9 cellular contexts compared by ENCODE assay signal in genomic region chr11:34251640-34251980, GRCh38.
DNase-seq lines count a peak whose midpoint lies in the region; ATAC-seq, FAIRE-seq and TF ChIP-seq lines count a peak whose summit lies in the region.
"Had no signal": no experiment of that assay in that cellular context is flagged by ENCODE, and none has a peak within 500 bp of the region (broad histone marks: within the 10 kb centered on the region; RNA-seq: fewer than 3 reads in every experiment).

No MANE protein-coding gene starts in this region.

- H3K9me3 ChIP-seq in fibroblast of lung (ENCODE audit: control insufficient read depth, insufficient read depth, low read depth, low read length) (no peaks in the 10 kb centered on the region), skeletal muscle satellite cell (replicated peaks; ENCODE audit: low read length) (no peaks in the 10 kb centered on the region)

- H3K4me1 ChIP-seq in fibroblast of lung (ENCODE audit: control insufficient read depth, extremely low read depth, insufficient read depth, low read length): peaks cover 7% of the 10 kb centered on the region
- H3K4me1 ChIP-seq in skeletal muscle satellite cell (ENCODE audit: control insufficient read depth, insufficient read depth, low read length): peaks cover 21% of the 10 kb centered on the region

- H3K36me3 ChIP-seq in fibroblast of lung (ENCODE audit: control insufficient read depth, insufficient read depth, low read length): no peaks in the 10 kb centered on the region
- no peaks in the 10 kb centered on the region for H3K36me3 ChIP-seq in skeletal muscle satellite cell (ENCODE audit: insufficient read depth, low read length)

- no peak overlapping the region for H2AFZ ChIP-seq in fibroblast of lung (ENCODE audit: low read length)

- peak overlapping the region; percentile 11 for H3K27ac ChIP-seq in fibroblast of lung (ENCODE audit: insufficient read depth, low read length)

- no peak overlapping the region for H3K9ac ChIP-seq in fibroblast of lung (ENCODE audit: insufficient read depth, low read length)
- H3K9ac ChIP-seq in skeletal muscle satellite cell (ENCODE audit: low read depth, low read length): no peak overlapping the region

- no peak for FAIRE-seq in GM12891 (lab: Jason Lieb, UNC)

- peak overlapping the region in 1 of 4 experiments; percentile 34 for H3K4me3 ChIP-seq in fibroblast of lung (replicated peaks in 1 of 4; ENCODE audit: control extremely low read depth in 1 of 4, insufficient read depth in 1 of 4, low read depth in 3 of 4, low read length in 4 of 4)
- H3K4me3 ChIP-seq in skeletal muscle satellite cell (ENCODE audit: low read length): peak overlapping the region; percentile 60

- no peaks in the 10 kb centered on the region for H4K20me1 ChIP-seq in fibroblast of lung (ENCODE audit: control insufficient read depth, extremely low read depth, insufficient read depth, low read length)

- no peak for TF ChIP-seq CTCF in fibroblast of lung (conservative IDR thresholded peaks at IDR 0.05 in 1 of 2, IDR thresholded peaks at IDR 0.05 in 1 of 2; ENCODE audit: low read depth in 1 of 2, low read length in 2 of 2)

- no peak for TF ChIP-seq POLR2A in GM12891 (IDR thresholded peaks at IDR 0.05; ENCODE audit: low read depth, low read length)

- H3K4me2 ChIP-seq in fibroblast of lung (ENCODE audit: extremely low read depth, insufficient read depth, low read length) (peak overlapping the region; percentile 59), skeletal muscle satellite cell (ENCODE audit: low read length) (peak overlapping the region; percentile 80)

- H3K79me2 ChIP-seq in fibroblast of lung (ENCODE audit: control insufficient read depth, insufficient read depth, low read length): no peaks in the 10 kb centered on the region

- peak; percentile 71 for ATAC-seq in SK-N-SH treated with all-trans-retinoic acid at 6 μM for 48 hours
- ATAC-seq in GM21526 (IDR thresholded peaks at IDR 0.05; ENCODE audit: low FRiP score, unreplicated experiment): no peak
- no peak for ATAC-seq in GM19023 (IDR thresholded peaks at IDR 0.05; ENCODE audit: unreplicated experiment)

- DNase-seq in ELR (ENCODE audit: low read depth): peak; percentile 40
- DNase-seq in fibroblast of lung (ENCODE audit: low read depth in 2 of 2): peak in 1 of 2 donors; percentile 65
- no peak for DNase-seq in GM12891 (ENCODE audit: insufficient read length, low spot score)
- DNase-seq: GOT3, NCI-H524 had no signal

- H3K27me3 ChIP-seq in fibroblast of lung (ENCODE audit: control insufficient read depth, insufficient read depth, low read length) (no peaks in the 10 kb centered on the region), skeletal muscle satellite cell (ENCODE audit: control insufficient read depth, insufficient read depth, low read length) (no peaks in the 10 kb centered on the region)

TF ChIP-seq in SK-N-SH treated with all-trans-retinoic acid at 6 μM for 48 hours, 23 proteins besides CTCF, POLR2A, EP300 and RAD21 (continues in another document):
- TF ChIP-seq TSHZ2 (CRISPR knock-in tag; IDR thresholded peaks at IDR 0.05) (no peak), ESRRG (CRISPR knock-in tag; IDR thresholded peaks at IDR 0.05) (no peak), BACH2 (CRISPR knock-in tag; IDR thresholded peaks at IDR 0.05; ENCODE audit: borderline replicate concordance) (no peak), TOX (CRISPR knock-in tag; IDR thresholded peaks at IDR 0.05; ENCODE audit: borderline replicate concordance) (no peak), ZNF70 (CRISPR knock-in tag; IDR thresholded peaks at IDR 0.05) (no peak), ISL1 (CRISPR knock-in tag; IDR thresholded peaks at IDR 0.05) (no peak), ZFP30 (CRISPR knock-in tag; IDR thresholded peaks at IDR 0.05) (no peak), ZNF565 (CRISPR knock-in tag; conservative IDR thresholded peaks at IDR 0.05; ENCODE audit: low read depth) (no peak), CSDC2 (CRISPR knock-in tag; IDR thresholded peaks at IDR 0.05) (no peak)
- TF ChIP-seq, protein P1, sequence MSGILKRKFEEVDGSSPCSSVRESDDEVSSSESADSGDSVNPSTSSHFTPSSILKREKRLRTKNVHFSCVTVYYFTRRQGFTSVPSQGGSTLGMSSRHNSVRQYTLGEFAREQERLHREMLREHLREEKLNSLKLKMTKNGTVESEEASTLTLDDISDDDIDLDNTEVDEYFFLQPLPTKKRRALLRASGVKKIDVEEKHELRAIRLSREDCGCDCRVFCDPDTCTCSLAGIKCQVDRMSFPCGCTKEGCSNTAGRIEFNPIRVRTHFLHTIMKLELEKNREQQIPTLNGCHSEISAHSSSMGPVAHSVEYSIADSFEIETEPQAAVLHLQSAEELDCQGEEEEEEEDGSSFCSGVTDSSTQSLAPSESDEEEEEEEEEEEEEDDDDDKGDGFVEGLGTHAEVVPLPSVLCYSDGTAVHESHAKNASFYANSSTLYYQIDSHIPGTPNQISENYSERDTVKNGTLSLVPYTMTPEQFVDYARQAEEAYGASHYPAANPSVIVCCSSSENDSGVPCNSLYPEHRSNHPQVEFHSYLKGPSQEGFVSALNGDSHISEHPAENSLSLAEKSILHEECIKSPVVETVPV (CRISPR knock-in tag; IDR thresholded peaks at IDR 0.05): no peak

TF ChIP-seq in GM12891, 5 proteins besides CTCF, POLR2A, EP300 and RAD21:
- TF ChIP-seq POU2F2 (IDR thresholded peaks at IDR 0.05; ENCODE audit: low read depth, low read length): no peak
- no peak for TF ChIP-seq SPI1 (IDR thresholded peaks at IDR 0.05; ENCODE audit: low read depth, low read length)
- TF ChIP-seq POLR2AphosphoS5 (IDR thresholded peaks at IDR 0.05; ENCODE audit: low read depth, low read length): no peak
- no peak for TF ChIP-seq PAX5 (IDR thresholded peaks at IDR 0.05; ENCODE audit: insufficient read depth, low read length, severe bottlenecking)
- no peak for TF ChIP-seq TAF1 (IDR thresholded peaks at IDR 0.05; ENCODE audit: low read depth, low read length)
